28 cellular contexts compared by ENCODE assay signal in the genomic region with DNA sequence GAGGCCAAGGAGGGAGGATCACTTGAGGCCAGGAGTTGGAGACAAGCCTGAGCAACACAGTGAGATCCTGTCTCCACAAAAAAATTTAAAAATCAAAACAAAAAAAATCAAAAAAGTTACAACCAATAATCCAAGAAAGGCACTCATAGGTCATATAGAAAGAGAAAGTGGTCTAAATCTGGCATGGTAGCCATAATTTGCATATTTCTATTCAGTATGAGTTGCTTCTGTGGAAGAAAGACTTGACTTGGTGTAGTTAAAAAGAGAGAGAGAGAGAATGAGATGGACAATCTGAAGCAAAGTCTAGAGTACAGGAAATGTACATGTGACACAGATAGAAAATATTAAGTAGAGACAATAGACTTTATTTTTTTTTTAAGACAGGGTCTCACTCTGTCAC.
DNase-seq lines count a peak whose midpoint lies in the region; ATAC-seq lines count a peak whose summit lies in the region.
"Had no signal": no experiment of that assay in that cellular context is flagged by ENCODE, and none has a peak within 500 bp of the region (broad histone marks: within the 10 kb centered on the region; RNA-seq: fewer than 3 reads in every experiment).

No MANE protein-coding gene starts in this region.

- peak; percentile 45 for ATAC-seq in GM18498 (IDR thresholded peaks at IDR 0.05; ENCODE audit: unreplicated experiment)
- ATAC-seq in GM21367 (IDR thresholded peaks at IDR 0.05; ENCODE audit: unreplicated experiment), result peak; percentile 70
- peak; percentile 81 for ATAC-seq in HG02885 (IDR thresholded peaks at IDR 0.05; ENCODE audit: poor library complexity, unreplicated experiment)
- ATAC-seq in HG03565 (IDR thresholded peaks at IDR 0.05; ENCODE audit: unreplicated experiment), result peak; percentile 71
- ATAC-seq in HG03175 (IDR thresholded peaks at IDR 0.05; ENCODE audit: unreplicated experiment), result no peak
- ATAC-seq in HG02571 (IDR thresholded peaks at IDR 0.05; ENCODE audit: unreplicated experiment), result no peak
- ATAC-seq: activated CD4-positive, alpha-beta T cell treated with anti-CD3 and anti-CD28 coated beads for 36 hours; activated T-cell treated with anti-CD3 and anti-CD28 coated beads, Interleukin-2, amount 50 U/mL, for 4 hours; body of pancreas; K562; pancreas; right cardiac atrium; stimulated activated memory B cell treated with anti-CD40 and anti-IgM and Interleukin-4, amounts not matched to agents 10 μg/mL and 1 μg/mL and 100 μg/mL, for 72 hours had no signal

- no peak for DNase-seq in KG1 (lab: John Stamatoyannopoulos, UW)
- DNase-seq in activated CD4-positive, alpha-beta T cell treated with anti-CD3 and anti-CD28 coated beads, Interleukin-2, amount 50 U/mL, for 48 hours, result no peak
- DNase-seq: ACHN; activated CD4-positive, alpha-beta T cell treated with anti-CD3 and anti-CD28 coated beads for 36 hours; activated naive CD4-positive, alpha-beta T cell; activated T-cell treated with anti-CD3 and anti-CD28 coated beads, Interleukin-2, amount 50 U/mL, for 4 hours; body of pancreas; Caco-2; DMS79; head of caudate nucleus; MG63; NCI-H1417; NCI-H2081 treated with DMSO at 0.1 percent for 48 hours; NCI-H774; nephron progenitor cell; pancreas; right cardiac atrium; SK-N-SH; spleen; stimulated activated CD4-positive, alpha-beta T cell treated with anti-CD3 and anti-CD28 coated beads, Interleukin-4, amount 100 ng/mL, for 1 hour had no signal

Comparison
In these comparisons a context has a peak if more than half of its experiments do, and no peak if none do; other contexts are left out.
1. ATAC-seq: peak in GM18498 (single experiment), GM21367 (single experiment), HG02885 (single experiment) and HG03565 (single experiment); none in HG03175 (single experiment) and HG02571 (single experiment).